28 cellular contexts compared by ENCODE assay signal in genomic region chr16:22420606-22421135, GRCh38.
"Had no signal": no experiment of that assay in that cellular context is flagged by ENCODE, and none has a peak within 500 bp of the region (broad histone marks: within the 10 kb centered on the region; RNA-seq: fewer than 3 reads in every experiment).

No MANE protein-coding gene starts in this region.

- H2AFZ ChIP-seq: hepatocyte, neural progenitor cell had no signal

- ATAC-seq: foreskin keratinocyte; gastroesophageal sphincter; heart left ventricle; left cardiac atrium; left lung; mucosa of descending colon; natural killer cell treated with Interleukin-12 subunit alpha and Interleukin-12 subunit beta and Interleukin-15 and Interleukin-18, amount 100 ng/mL, for 72 hours; psoas muscle; right cardiac atrium; stimulated activated naive CD8-positive, alpha-beta T cell treated with anti-CD3 and anti-CD28 coated beads, Interleukin-15, amount 100 ng/mL, for 72 hours had no signal

- H3K9ac ChIP-seq: neural progenitor cell had no signal

- H3K4me3 ChIP-seq: esophagus muscularis mucosa, gastroesophageal sphincter, heart left ventricle, hepatocyte, left lung, mucosa of descending colon, neural progenitor cell, ovary, psoas muscle, suprapubic skin, transverse colon, vagina had no signal

- H3K79me2 ChIP-seq: hepatocyte had no signal

- H3K4me1 Mint-ChIP-seq: mesothelial cell of epicardium; neural progenitor cell; stimulated activated naive CD8-positive, alpha-beta T cell treated with anti-CD3 and anti-CD28 coated beads, Interleukin-15, amount 100 ng/mL, for 72 hours had no signal

- H3K4me3 Mint-ChIP-seq: mesothelial cell of epicardium; naive B cell; natural killer cell treated with Interleukin-12 subunit alpha and Interleukin-12 subunit beta and Interleukin-15 and Interleukin-18, amount 100 ng/mL, for 72 hours; neural progenitor cell; stimulated activated naive CD8-positive, alpha-beta T cell treated with anti-CD3 and anti-CD28 coated beads, Interleukin-15, amount 100 ng/mL, for 72 hours had no signal

- H3K27ac ChIP-seq: esophagus muscularis mucosa, foreskin keratinocyte, gastroesophageal sphincter, heart left ventricle, hepatocyte, left lung, neural progenitor cell, ovary, psoas muscle, suprapubic skin, transverse colon, vagina had no signal

- H3K36me3 ChIP-seq: neural progenitor cell, ovary, transverse colon had no signal

- H3K4me2 ChIP-seq: hepatocyte, neural progenitor cell had no signal

- H3K9me3 ChIP-seq: esophagus muscularis mucosa, gastroesophageal sphincter, heart left ventricle, left lung, mucosa of descending colon, ovary, psoas muscle, suprapubic skin, transverse colon, vagina had no signal

- H3K27me3 Mint-ChIP-seq: naive B cell; natural killer cell treated with Interleukin-12 subunit alpha and Interleukin-12 subunit beta and Interleukin-15 and Interleukin-18, amount 100 ng/mL, for 72 hours; stimulated activated naive CD8-positive, alpha-beta T cell treated with anti-CD3 and anti-CD28 coated beads, Interleukin-15, amount 100 ng/mL, for 72 hours had no signal

- DNase-seq: cortex of kidney; foreskin keratinocyte; heart left ventricle; left cardiac atrium; left lung; mesenchymal stem cell; mucosa of descending colon; naive B cell; nucleus accumbens; ovary; psoas muscle; right cardiac atrium; small intestine; stimulated activated CD4-positive, alpha-beta T cell treated with anti-CD3 and anti-CD28 coated beads, Interleukin-15, amount 100 ng/mL, for 24 hours; stimulated activated CD4-positive, alpha-beta T cell treated with anti-CD3 and anti-CD28 coated beads, Interleukin-2, amount 100 ng/mL, for 48 hours; stimulated activated naive CD4-positive, alpha-beta T cell; stimulated activated naive CD8-positive, alpha-beta T cell treated with anti-CD3 and anti-CD28 coated beads, Interleukin-15, amount 100 ng/mL, for 72 hours; transverse colon had no signal

- H3K4me1 ChIP-seq: foreskin keratinocyte, left lung, neural progenitor cell had no signal

- H3K27me3 ChIP-seq: esophagus muscularis mucosa, foreskin keratinocyte, gastroesophageal sphincter, heart left ventricle, hepatocyte, left lung, neural progenitor cell, ovary, suprapubic skin, transverse colon, vagina had no signal

- FAIRE-seq: endothelial cell of umbilical vein, islet of Langerhans, small intestine had no signal

- H3K9me3 Mint-ChIP-seq: mesothelial cell of epicardium; natural killer cell treated with Interleukin-12 subunit alpha and Interleukin-12 subunit beta and Interleukin-15 and Interleukin-18, amount 100 ng/mL, for 72 hours; neural progenitor cell had no signal

- H3K27ac Mint-ChIP-seq: mesothelial cell of epicardium, naive B cell, neural progenitor cell had no signal
